In genomic region chr9:112194969-112195431, GRCh38 we compare ENCODE assay signal across 17 cellular contexts. TPM values are rescaled to one million over a fixed set of nuclear protein-coding genes. Genes with fewer than 3 reads are reported as not detected.
DNase-seq lines count a peak whose midpoint lies in the region; ATAC-seq and TF ChIP-seq lines count a peak whose summit lies in the region.
"Had no signal": no experiment of that assay in that cellular context is flagged by ENCODE, and none has a peak within 500 bp of the region (broad histone marks: within the 10 kb centered on the region; RNA-seq: fewer than 3 reads in every experiment).

No MANE protein-coding gene starts in this region.

- H3K36me3 ChIP-seq in breast epithelium (no peaks in the 10 kb centered on the region), esophagus muscularis mucosa (no peaks in the 10 kb centered on the region)

- TF ChIP-seq POLR2A in breast epithelium (IDR thresholded peaks at IDR 0.05) (no peak), esophagus muscularis mucosa (IDR thresholded peaks at IDR 0.05; ENCODE audit: low read depth) (no peak)

- H3K4me3 Mint-ChIP-seq in MCF 10A (ENCODE audit: unreplicated experiment), result no peak overlapping the region
- no peak overlapping the region for H3K4me3 Mint-ChIP-seq in nephron
- H3K4me3 Mint-ChIP-seq: activated B cell treated with CpG ODN at 0.5 μM for 24 hours; activated CD8-positive, alpha-beta memory T cell treated with anti-CD3 and anti-CD28 coated beads, Interleukin-2, amount 10 ng/mL, durations not matched to agents 7 days and 5 days; type B pancreatic cell had no signal

- H3K27me3 Mint-ChIP-seq in MCF 10A (ENCODE audit: insufficient read depth, unreplicated experiment) (no peaks in the 10 kb centered on the region), nephron (ENCODE audit: low read depth) (no peaks in the 10 kb centered on the region)
- H3K27me3 Mint-ChIP-seq: activated B cell treated with CpG ODN at 0.5 μM for 24 hours; activated CD8-positive, alpha-beta memory T cell treated with anti-CD3 and anti-CD28 coated beads, Interleukin-2, amount 10 ng/mL, durations not matched to agents 7 days and 5 days; type B pancreatic cell had no signal

- TF ChIP-seq EP300 in esophagus muscularis mucosa (IDR thresholded peaks at IDR 0.05), result no peak

- H3K9me3 ChIP-seq in breast epithelium (no peaks in the 10 kb centered on the region), esophagus muscularis mucosa (no peaks in the 10 kb centered on the region)
- H3K9me3 ChIP-seq: psoas muscle had no signal

- CTCF ChIA-PET in MCF 10A (lab: Yijun Ruan, JAX), result interaction anchor here (0.5 to 1.0 kb wide), 2 partner anchors 82 to 116 kb away, joined by 3 to 7 read pairs; no protein-coding TSS in a partner anchor

- H3K36me3 Mint-ChIP-seq in MCF 10A (ENCODE audit: insufficient read depth, unreplicated experiment) (peaks cover 16% of the 10 kb centered on the region), nephron (ENCODE audit: low read depth) (peaks cover 10% of the 10 kb centered on the region)

- 71% methylated on average over 4 of the region's 4 CpGs for WGBS in esophagus muscularis mucosa

- H3K27ac ChIP-seq in breast epithelium (peak overlapping the region; percentile 42 to 76), esophagus muscularis mucosa (replicated peaks in 1 of 4) (no peak overlapping the region)
- H3K27ac ChIP-seq: SK-N-MC had no signal

- no peaks in the 10 kb centered on the region for H3K4me1 Mint-ChIP-seq in MCF 10A (ENCODE audit: insufficient read depth, unreplicated experiment)
- peaks cover 20% of the 10 kb centered on the region for H3K4me1 Mint-ChIP-seq in nephron
- H3K4me1 Mint-ChIP-seq: activated CD8-positive, alpha-beta memory T cell treated with anti-CD3 and anti-CD28 coated beads, Interleukin-2, amount 10 ng/mL, durations not matched to agents 7 days and 5 days had no signal

- H3K9me3 Mint-ChIP-seq in MCF 10A (ENCODE audit: unreplicated experiment) (no peaks in the 10 kb centered on the region), nephron (peaks cover 2% of the 10 kb centered on the region)
- H3K9me3 Mint-ChIP-seq: activated B cell treated with CpG ODN at 0.5 μM for 24 hours had no signal

- ATAC-seq in HG02840 (IDR thresholded peaks at IDR 0.05; ENCODE audit: low FRiP score, unreplicated experiment), result no peak
- ATAC-seq: activated CD8-positive, alpha-beta memory T cell treated with anti-CD3 and anti-CD28 coated beads, Interleukin-2, amount 10 ng/mL, durations not matched to agents 7 days and 5 days had no signal

- no peaks in the 10 kb centered on the region for H3K27me3 ChIP-seq in breast epithelium
- H3K27me3 ChIP-seq in esophagus muscularis mucosa, result no peaks in the 10 kb centered on the region

- intact Hi-C loops in breast epithelium (cut with DNase I; ENCODE audit: low total_unique reads) (loop anchor here (2.0 kb wide), 1 partner anchor 32 kb away; no protein-coding TSS in a partner anchor), MCF 10A (cut with micrococcal nuclease) (no loop called here), esophagus muscularis mucosa (cut with DNase I) (no loop called here)

- H3K4me3 ChIP-seq in breast epithelium (no peak overlapping the region), esophagus muscularis mucosa (no peak overlapping the region)
- H3K4me3 ChIP-seq: psoas muscle, SK-N-MC had no signal

- H3K27ac Mint-ChIP-seq in MCF 10A (ENCODE audit: low read depth, unreplicated experiment), result no peak overlapping the region
- H3K27ac Mint-ChIP-seq in nephron, result peak overlapping the region; percentile 72 to 96 (median 93)
- H3K27ac Mint-ChIP-seq: activated B cell treated with CpG ODN at 0.5 μM for 24 hours; activated CD8-positive, alpha-beta memory T cell treated with anti-CD3 and anti-CD28 coated beads, Interleukin-2, amount 10 ng/mL, durations not matched to agents 7 days and 5 days; type B pancreatic cell had no signal

- DNase-seq in breast epithelium (ENCODE audit: low spot score in 2 of 2) (no peak), MCF 10A (ENCODE audit: unreplicated experiment) (no peak), esophagus muscularis mucosa (ENCODE audit: extremely low spot score) (peak; percentile 42), NCI-H446 treated with DMSO at 0.1 percent for 48 hours (lab: John Stamatoyannopoulos, UW) (no peak), NCI-H345 (lab: John Stamatoyannopoulos, UW) (no peak), HT-29 (ENCODE audit: low spot score) (no peak)
- DNase-seq: activated B cell treated with CpG ODN at 0.5 μM for 24 hours; activated CD8-positive, alpha-beta memory T cell treated with anti-CD3 and anti-CD28 coated beads, Interleukin-2, amount 10 ng/mL, durations not matched to agents 7 days and 5 days; activated gamma-delta T cell; COR-L47; glutamatergic neuron; MM.1S; psoas muscle had no signal

- BruUV-seq in MCF 10A (replicated peaks; lab: Mats Ljungman, UMichigan), result no TSS peak

- no peaks in the 10 kb centered on the region for H3K4me1 ChIP-seq in breast epithelium
- peaks cover 0 to 4% (median 0%) of the 10 kb centered on the region in 4 donors for H3K4me1 ChIP-seq in esophagus muscularis mucosa
- H3K4me1 ChIP-seq: psoas muscle had no signal

- TF ChIP-seq CTCF in breast epithelium (IDR thresholded peaks at IDR 0.05) (no peak), MCF 10A (IDR thresholded peaks at IDR 0.05; ENCODE audit: unreplicated experiment) (no peak), esophagus muscularis mucosa (IDR thresholded peaks at IDR 0.05) (no peak), nephron (IDR thresholded peaks at IDR 0.05; ENCODE audit: unreplicated experiment in 3 of 3) (no peak)

- POLR2A ChIA-PET in MCF 10A (lab: Yijun Ruan, JAX), result interaction anchor here (0.8 to 1.4 kb wide), 3 partner anchors 11 to 82 kb away, joined by 3 to 5 read pairs (median 3); no protein-coding TSS in a partner anchor

RNA-seq across cellular contexts. Expression of gene SUSD1, which starts 19.9 kb away (rescaled TPM):
- 10 to 100 TPM in 2 of 3 donors, 1 to 10 TPM in 1; 6.4 to 17.3 (median 13.1) TPM for total RNA-seq in breast epithelium
- total RNA-seq in MCF 10A (2022), result 1.6 and 2.0 TPM in 2 replicates
- total RNA-seq in esophagus muscularis mucosa, result 1 to 10 TPM; 4.7 to 5.8 (median 5.4) TPM
- total RNA-seq in HT-29 (2014; rRNA removed; shearing (Covaris generic)), result 11.2 and 15.0 TPM in 2 replicates

Comparison
In these comparisons a context has a peak if more than half of its experiments do, and no peak if none do; other contexts are left out.
1. H3K27ac ChIP-seq: peak in breast epithelium (2 of 2); none in esophagus muscularis mucosa (0 of 4).